8 cellular contexts compared by ENCODE assay signal in genomic region chr5:58891072-58891970, GRCh38.
A peak's percentile ranks its signal among the peaks of the same experiment; 100 is the strongest.
DNase-seq lines count a peak whose midpoint lies in the region; ATAC-seq and TF ChIP-seq lines count a peak whose summit lies in the region.

No MANE protein-coding gene starts in this region.

- no peak for TF ChIP-seq POLR2A in breast epithelium (IDR thresholded peaks at IDR 0.05)

- peaks cover 2 to 3% (median 2%) of the 10 kb centered on the region in 3 donors for H3K27me3 Mint-ChIP-seq in CD14-positive monocyte (ENCODE audit: low read depth in 3 of 3)

- DNase-seq in CD14-positive monocyte (ENCODE audit: low spot score) = no peak
- peak; percentile 61 to 63 for DNase-seq in NCI-H187 (lab: John Stamatoyannopoulos, UW)
- DNase-seq in breast epithelium (ENCODE audit: low spot score in 2 of 2) = peak; percentile 37 to 59
- DNase-seq in islet precursor cell = peak; percentile 91
- DNase-seq in stimulated activated CD4-positive, alpha-beta T cell treated with anti-CD3 and anti-CD28 coated beads, Interleukin-15, amount 100 ng/mL, for 24 hours = peak; percentile 77

- H3K4me1 Mint-ChIP-seq in CD14-positive monocyte = peaks cover 12% of the 10 kb centered on the region

- no peaks in the 10 kb centered on the region for H3K9me3 Mint-ChIP-seq in CD14-positive monocyte

- H3K27ac Mint-ChIP-seq in CD14-positive monocyte = no peak overlapping the region

- H3K36me3 Mint-ChIP-seq in CD14-positive monocyte = no peaks in the 10 kb centered on the region

- ATAC-seq in GM21423 (IDR thresholded peaks at IDR 0.05; ENCODE audit: unreplicated experiment) = peak; percentile 44
- no peak for ATAC-seq in GM21515 (IDR thresholded peaks at IDR 0.05; ENCODE audit: unreplicated experiment)

- H3K4me3 ChIP-seq in WI38 (ENCODE audit: low read depth, low read length) (no peak overlapping the region), breast epithelium (peak overlapping the region in 1 of 3 donors; percentile 32)

- no peaks in the 10 kb centered on the region for H3K27me3 ChIP-seq in breast epithelium

- H3K27ac ChIP-seq in breast epithelium = peak overlapping the region; percentile 40

- H3K4me1 ChIP-seq in breast epithelium = no peaks in the 10 kb centered on the region

- no peak overlapping the region for H3K4me3 Mint-ChIP-seq in CD14-positive monocyte

- H3K9me3 ChIP-seq in breast epithelium = no peaks in the 10 kb centered on the region

- no peaks in the 10 kb centered on the region for H3K36me3 ChIP-seq in breast epithelium

- peak; percentile 79 for TF ChIP-seq CTCF in CD14-positive monocyte (IDR thresholded peaks at IDR 0.05)
- TF ChIP-seq CTCF in WI38 (IDR thresholded peaks at IDR 0.05; ENCODE audit: low read depth, low read length) = peak; percentile 65
- peak; percentile 25 to 58 (median 45) for TF ChIP-seq CTCF in breast epithelium (IDR thresholded peaks at IDR 0.05)

- intact Hi-C loops in CD14-positive monocyte (cut with micrococcal nuclease) (loop anchor here (10.0 kb wide), 2 partner anchors 113 to 283 kb away; no protein-coding TSS in a partner anchor), breast epithelium (cut with DNase I; ENCODE audit: low total_unique reads) (no loop called here)
